In the genomic region with DNA sequence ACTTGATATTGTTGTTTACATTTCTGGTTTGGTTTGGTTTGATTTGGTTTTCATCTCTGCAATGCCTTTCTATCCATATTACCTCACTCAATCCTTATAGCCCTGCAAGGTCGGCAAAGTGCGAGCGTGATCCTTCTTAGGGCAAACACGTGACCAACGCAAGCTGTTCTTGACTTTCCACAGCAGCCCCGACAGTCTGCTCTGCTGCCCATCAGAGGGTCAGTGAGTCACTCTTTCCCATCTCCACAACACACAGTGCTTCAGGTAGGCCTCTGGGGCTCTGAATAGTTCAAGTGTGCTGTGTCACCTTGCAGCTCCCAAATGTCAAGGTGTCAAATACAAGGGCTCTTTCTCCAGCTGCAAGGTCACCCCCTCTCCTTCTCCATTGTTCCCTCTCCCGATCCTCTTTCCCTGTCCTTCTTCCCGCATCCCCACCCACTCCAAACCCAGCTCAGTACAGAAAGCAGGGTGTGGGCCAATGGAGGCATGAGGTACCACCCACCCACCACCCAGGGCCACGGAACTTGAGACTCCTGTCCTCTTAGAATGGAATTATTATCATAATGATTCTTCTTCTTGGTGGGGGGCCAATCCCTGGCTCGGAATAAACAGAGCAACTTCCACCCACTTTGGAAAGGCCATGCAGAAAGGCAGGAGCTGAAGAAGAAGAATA, we compare ENCODE assay signal across 1 cellular context.
TF ChIP-seq lines count a peak whose summit lies in the region.

No MANE protein-coding gene starts in this region.

TF ChIP-seq in K562, 482 proteins besides CTCF, POLR2A, EP300 and RAD21:
- TF ChIP-seq, protein P1, sequence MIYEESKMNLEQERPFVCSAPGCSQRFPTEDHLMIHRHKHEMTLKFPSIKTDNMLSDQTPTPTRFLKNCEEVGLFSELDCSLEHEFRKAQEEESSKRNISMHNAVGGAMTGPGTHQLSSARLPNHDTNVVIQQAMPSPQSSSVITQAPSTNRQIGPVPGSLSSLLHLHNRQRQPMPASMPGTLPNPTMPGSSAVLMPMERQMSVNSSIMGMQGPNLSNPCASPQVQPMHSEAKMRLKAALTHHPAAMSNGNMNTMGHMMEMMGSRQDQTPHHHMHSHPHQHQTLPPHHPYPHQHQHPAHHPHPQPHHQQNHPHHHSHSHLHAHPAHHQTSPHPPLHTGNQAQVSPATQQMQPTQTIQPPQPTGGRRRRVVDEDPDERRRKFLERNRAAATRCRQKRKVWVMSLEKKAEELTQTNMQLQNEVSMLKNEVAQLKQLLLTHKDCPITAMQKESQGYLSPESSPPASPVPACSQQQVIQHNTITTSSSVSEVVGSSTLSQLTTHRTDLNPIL (CRISPR knock-in tag; IDR thresholded peaks at IDR 0.05): no peak
- TF ChIP-seq JUND (IDR thresholded peaks at IDR 0.05; ENCODE audit: borderline replicate concordance, low read depth, low read length): peak; percentile 27; the same call in 1 of the 2 replicates
- no peak for TF ChIP-seq JUND (tag; IDR thresholded peaks at IDR 0.05; ENCODE audit: borderline replicate concordance, low read depth, low read length)
TF ChIP-seq in K562: peak in this region for 1.
